In the genomic region with DNA sequence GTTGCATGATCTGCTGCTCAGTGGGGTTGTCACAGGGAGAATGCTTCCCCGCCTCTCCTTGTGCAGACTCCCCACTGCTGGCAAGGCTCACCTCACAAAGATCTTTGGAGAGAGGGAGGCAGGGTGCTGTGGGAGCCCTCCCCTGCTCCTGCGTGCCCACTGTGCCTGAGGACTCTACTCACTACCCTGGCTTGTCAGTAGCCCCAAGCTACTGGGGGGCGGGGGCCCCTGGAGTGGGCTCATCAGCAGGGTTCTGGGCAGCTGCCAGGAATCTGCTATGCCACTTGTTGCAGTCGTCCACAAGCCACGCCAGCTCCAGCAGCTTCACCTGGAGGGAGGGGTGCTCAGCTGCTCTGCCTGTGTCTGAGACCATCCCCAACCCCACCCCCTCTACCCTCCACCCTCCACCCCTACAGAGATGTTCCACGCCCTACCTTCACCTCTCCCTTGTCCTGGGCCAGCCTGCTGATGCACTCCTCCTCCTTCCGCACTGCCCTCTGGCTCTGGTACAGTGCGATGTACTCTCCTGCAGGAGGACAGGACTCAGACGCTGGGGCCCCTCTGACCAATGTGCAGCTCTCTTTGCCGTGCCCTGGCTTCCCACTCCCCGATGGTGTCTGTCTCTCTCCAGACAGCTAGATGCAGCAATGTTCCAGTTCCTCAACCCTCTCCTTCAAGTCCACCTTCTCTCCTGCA, we compare ENCODE assay signal across 24 cellular contexts. TPM values are rescaled to one million over a fixed set of nuclear protein-coding genes. Genes with fewer than 3 reads are reported as not detected.
DNase-seq lines count a peak whose midpoint lies in the region; ATAC-seq lines count a peak whose summit lies in the region.
"Had no signal": no experiment of that assay in that cellular context is flagged by ENCODE, and none has a peak within 500 bp of the region (broad histone marks: within the 10 kb centered on the region; RNA-seq: fewer than 3 reads in every experiment).

No MANE protein-coding gene starts in this region.

- DNase-seq in NCI-H146 (lab: John Stamatoyannopoulos, UW) = peak; percentile 13
- DNase-seq in NCI-H146 treated with DMSO at 0.1 percent for 48 hours (lab: John Stamatoyannopoulos, UW; ENCODE audit: unreplicated experiment) = no peak
- no peak for DNase-seq in stimulated activated naive CD8-positive, alpha-beta T cell treated with anti-CD3 and anti-CD28 coated beads, Interleukin-15, amount 100 ng/mL, for 72 hours
- no peak for DNase-seq in stimulated activated naive CD8-positive, alpha-beta T cell treated with anti-CD3 and anti-CD28 coated beads, Interleukin-15, Interleukin-2, amounts not matched to agents 100 U/mL and 50 U/mL, for 24 hours
- DNase-seq: activated CD4-positive, CD25-positive, alpha-beta regulatory T cell treated with anti-CD3 and anti-CD28 coated beads, Interleukin-2, amount 50 U/mL, for 72 hours; activated naive CD4-positive, alpha-beta T cell treated with Interleukin-2 at 50 U/mL for 16 hours; activated T-cell treated with anti-CD3 and anti-CD28 coated beads, Interleukin-2, amount 50 U/mL, for 4 hours; AML-193; CD4-positive, alpha-beta T cell; glutamatergic neuron; GOT3; left ventricle myocardium superior; naive thymus-derived CD4-positive, alpha-beta T cell; NCI-H1436; NCI-H526 treated with DMSO at 0.1 percent for 48 hours; stimulated activated CD8-positive, alpha-beta memory T cell treated with anti-CD3 and anti-CD28 coated beads, Interleukin-4, amount 100 ng/mL, for 48 hours; T-helper 17 cell; trophoblast cell had no signal

- H3K9me3 Mint-ChIP-seq in stimulated activated naive CD8-positive, alpha-beta T cell treated with anti-CD3 and anti-CD28 coated beads, Interleukin-15, amount 100 ng/mL, for 72 hours = no peaks in the 10 kb centered on the region
- H3K9me3 Mint-ChIP-seq in activated T-helper 17 cell treated with anti-CD3 and anti-CD28 coated beads, Interleukin-2, amount 50 U/mL, for 72 hours = no peaks in the 10 kb centered on the region
- no peaks in the 10 kb centered on the region for H3K9me3 Mint-ChIP-seq in stimulated activated memory B cell treated with anti-CD40 and anti-IgM and Interleukin-4, amounts not matched to agents 10 μg/mL and 1 μg/mL and 100 μg/mL, for 72 hours
- H3K9me3 Mint-ChIP-seq: activated T-cell treated with anti-CD3 and anti-CD28 coated beads, Interleukin-2, amount 50 U/mL, for 4 hours; CD4-positive, alpha-beta T cell; IgD-negative memory B cell; naive thymus-derived CD4-positive, alpha-beta T cell had no signal

- H3K27me3 Mint-ChIP-seq in stimulated activated naive CD8-positive, alpha-beta T cell treated with anti-CD3 and anti-CD28 coated beads, Interleukin-15, amount 100 ng/mL, for 72 hours = no peaks in the 10 kb centered on the region
- H3K27me3 Mint-ChIP-seq in activated T-helper 17 cell treated with anti-CD3 and anti-CD28 coated beads, Interleukin-2, amount 50 U/mL, for 72 hours = no peaks in the 10 kb centered on the region
- no peaks in the 10 kb centered on the region for H3K27me3 Mint-ChIP-seq in stimulated activated memory B cell treated with anti-CD40 and anti-IgM and Interleukin-4, amounts not matched to agents 10 μg/mL and 1 μg/mL and 100 μg/mL, for 72 hours
- H3K27me3 Mint-ChIP-seq: CD4-positive, alpha-beta T cell; IgD-negative memory B cell; naive thymus-derived CD4-positive, alpha-beta T cell; T-helper 17 cell had no signal

- peak; percentile 32 for ATAC-seq in stimulated activated naive CD8-positive, alpha-beta T cell treated with anti-CD3 and anti-CD28 coated beads, Interleukin-15, amount 100 ng/mL, for 72 hours
- no peak for ATAC-seq in stimulated activated naive CD8-positive, alpha-beta T cell treated with anti-CD3 and anti-CD28 coated beads, Interleukin-15, Interleukin-2, amounts not matched to agents 100 U/mL and 50 U/mL, for 24 hours
- peak; percentile 19 for ATAC-seq in activated T-helper 17 cell treated with anti-CD3 and anti-CD28 coated beads, Interleukin-2, amount 50 U/mL, for 72 hours (replicated peaks)
- ATAC-seq in stimulated activated memory B cell treated with anti-CD40 and anti-IgM and Interleukin-4, amounts not matched to agents 10 μg/mL and 1 μg/mL and 100 μg/mL, for 72 hours = peak; percentile 36
- ATAC-seq in GM21786 (IDR thresholded peaks at IDR 0.05; ENCODE audit: unreplicated experiment) (no peak), HG02852 (IDR thresholded peaks at IDR 0.05; ENCODE audit: unreplicated experiment) (no peak)
- ATAC-seq: activated T-cell treated with anti-CD3 and anti-CD28 coated beads, Interleukin-2, amount 50 U/mL, for 4 hours; left ventricle myocardium superior; naive thymus-derived CD4-positive, alpha-beta T cell; T-helper 17 cell had no signal

- no peak overlapping the region for H3K4me3 Mint-ChIP-seq in stimulated activated naive CD8-positive, alpha-beta T cell treated with anti-CD3 and anti-CD28 coated beads, Interleukin-15, amount 100 ng/mL, for 72 hours
- no peak overlapping the region for H3K4me3 Mint-ChIP-seq in activated T-helper 17 cell treated with anti-CD3 and anti-CD28 coated beads, Interleukin-2, amount 50 U/mL, for 72 hours
- H3K4me3 Mint-ChIP-seq in stimulated activated memory B cell treated with anti-CD40 and anti-IgM and Interleukin-4, amounts not matched to agents 10 μg/mL and 1 μg/mL and 100 μg/mL, for 72 hours = no peak overlapping the region
- H3K4me3 Mint-ChIP-seq: activated T-cell treated with anti-CD3 and anti-CD28 coated beads, Interleukin-2, amount 50 U/mL, for 4 hours; CD4-positive, alpha-beta T cell; IgD-negative memory B cell; mesothelial cell of epicardium; naive thymus-derived CD4-positive, alpha-beta T cell; T-helper 17 cell had no signal

- peaks cover 11% of the 10 kb centered on the region for H3K4me1 Mint-ChIP-seq in stimulated activated naive CD8-positive, alpha-beta T cell treated with anti-CD3 and anti-CD28 coated beads, Interleukin-15, amount 100 ng/mL, for 72 hours
- H3K4me1 Mint-ChIP-seq in activated T-helper 17 cell treated with anti-CD3 and anti-CD28 coated beads, Interleukin-2, amount 50 U/mL, for 72 hours = peaks cover 6% of the 10 kb centered on the region
- peaks cover 12% of the 10 kb centered on the region for H3K4me1 Mint-ChIP-seq in stimulated activated memory B cell treated with anti-CD40 and anti-IgM and Interleukin-4, amounts not matched to agents 10 μg/mL and 1 μg/mL and 100 μg/mL, for 72 hours

- H3K36me3 Mint-ChIP-seq in activated T-helper 17 cell treated with anti-CD3 and anti-CD28 coated beads, Interleukin-2, amount 50 U/mL, for 72 hours (ENCODE audit: low read depth) = no peaks in the 10 kb centered on the region
- peaks cover 11% of the 10 kb centered on the region for H3K36me3 Mint-ChIP-seq in stimulated activated memory B cell treated with anti-CD40 and anti-IgM and Interleukin-4, amounts not matched to agents 10 μg/mL and 1 μg/mL and 100 μg/mL, for 72 hours
- H3K36me3 Mint-ChIP-seq: mesothelial cell of epicardium had no signal

- H3K27ac Mint-ChIP-seq in stimulated activated naive CD8-positive, alpha-beta T cell treated with anti-CD3 and anti-CD28 coated beads, Interleukin-15, amount 100 ng/mL, for 72 hours = peak overlapping the region; percentile 62 to 70
- no peak overlapping the region for H3K27ac Mint-ChIP-seq in activated T-helper 17 cell treated with anti-CD3 and anti-CD28 coated beads, Interleukin-2, amount 50 U/mL, for 72 hours
- H3K27ac Mint-ChIP-seq in stimulated activated memory B cell treated with anti-CD40 and anti-IgM and Interleukin-4, amounts not matched to agents 10 μg/mL and 1 μg/mL and 100 μg/mL, for 72 hours = no peak overlapping the region
- H3K27ac Mint-ChIP-seq: CD4-positive, alpha-beta T cell; mesothelial cell of epicardium; T-helper 17 cell had no signal

RNA-seq across cellular contexts. Expression of a gene that starts 14.2 kb away (rescaled TPM):
- 10 to 100 TPM; 45.6 to 51.1 TPM for total RNA-seq in activated T-helper 17 cell treated with anti-CD3 and anti-CD28 coated beads, Interleukin-2, amount 50 U/mL, for 72 hours

RNA-seq across cellular contexts. Expression of a gene that starts 43.7 kb away (rescaled TPM):
- total RNA-seq in activated T-helper 17 cell treated with anti-CD3 and anti-CD28 coated beads, Interleukin-2, amount 50 U/mL, for 72 hours = 10 to 100 TPM; 31.0 to 40.6 TPM

Comparison
In these comparisons a context has a peak if more than half of its experiments do, and no peak if none do; other contexts are left out.
1. ATAC-seq: peak in stimulated activated naive CD8-positive, alpha-beta T cell treated with anti-CD3 and anti-CD28 coated beads, Interleukin-15, amount 100 ng/mL, for 72 hours (single experiment), activated T-helper 17 cell treated with anti-CD3 and anti-CD28 coated beads, Interleukin-2, amount 50 U/mL, for 72 hours (single experiment) and stimulated activated memory B cell treated with anti-CD40 and anti-IgM and Interleukin-4, amounts not matched to agents 10 μg/mL and 1 μg/mL and 100 μg/mL, for 72 hours (single experiment); none in stimulated activated naive CD8-positive, alpha-beta T cell treated with anti-CD3 and anti-CD28 coated beads, Interleukin-15, Interleukin-2, amounts not matched to agents 100 U/mL and 50 U/mL, for 24 hours (single experiment), GM21786 (single experiment) and HG02852 (single experiment).
2. H3K27ac Mint-ChIP-seq: peak in stimulated activated naive CD8-positive, alpha-beta T cell treated with anti-CD3 and anti-CD28 coated beads, Interleukin-15, amount 100 ng/mL, for 72 hours (2 of 2); none in activated T-helper 17 cell treated with anti-CD3 and anti-CD28 coated beads, Interleukin-2, amount 50 U/mL, for 72 hours (single experiment) and stimulated activated memory B cell treated with anti-CD40 and anti-IgM and Interleukin-4, amounts not matched to agents 10 μg/mL and 1 μg/mL and 100 μg/mL, for 72 hours (single experiment).